ENCODE assay signal across 21 cellular contexts in the genomic region with DNA sequence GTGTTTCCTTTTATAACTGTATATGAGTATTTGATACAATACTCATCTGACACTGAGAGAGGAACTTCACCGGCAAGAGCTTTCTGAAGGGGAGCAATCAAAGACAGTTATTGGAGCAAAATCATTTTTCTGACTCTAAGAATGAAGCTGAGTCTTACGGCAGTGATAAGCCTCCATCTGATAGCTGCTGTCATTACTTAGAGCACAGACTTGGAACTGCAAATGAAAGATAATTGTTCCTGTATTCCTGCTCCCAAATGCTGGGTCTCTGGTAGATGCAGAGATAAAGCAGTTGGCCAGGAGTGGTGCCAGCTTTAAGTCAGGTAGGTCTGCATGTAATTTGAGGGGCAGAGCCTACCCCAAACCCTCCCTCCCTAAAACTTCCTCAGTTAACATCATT.
"Had no signal": no experiment of that assay in that cellular context is flagged by ENCODE, and none has a peak within 500 bp of the region (broad histone marks: within the 10 kb centered on the region; RNA-seq: fewer than 3 reads in every experiment).

No MANE protein-coding gene starts in this region.

- H3K27ac ChIP-seq: SJSA1 had no signal

- H3K9me3 ChIP-seq: MG63, SJSA1 had no signal

- FAIRE-seq: RCC 7860 had no signal

- H3K4me3 ChIP-seq: MG63, SJSA1 had no signal

- DNase-seq: Karpas-422, KG1, MG63, NCI-H1092, NCI-H1105 treated with DMSO at 0.1 percent for 48 hours, NCI-H1436, NCI-H187, NCI-H2029, NCI-H2081 treated with DMSO at 0.1 percent for 48 hours, NCI-H2171, NCI-H226, NCI-H446, NCI-H510A, NCI-H524 treated with DMSO at 0.1 percent for 48 hours, NCI-H69, NCI-H774, Right ventricle myocardium superior, RPMI8226, SIG-M5 had no signal

- H3K36me3 ChIP-seq: MG63, SJSA1 had no signal
